4 cellular contexts compared by ENCODE assay signal in the genomic region with DNA sequence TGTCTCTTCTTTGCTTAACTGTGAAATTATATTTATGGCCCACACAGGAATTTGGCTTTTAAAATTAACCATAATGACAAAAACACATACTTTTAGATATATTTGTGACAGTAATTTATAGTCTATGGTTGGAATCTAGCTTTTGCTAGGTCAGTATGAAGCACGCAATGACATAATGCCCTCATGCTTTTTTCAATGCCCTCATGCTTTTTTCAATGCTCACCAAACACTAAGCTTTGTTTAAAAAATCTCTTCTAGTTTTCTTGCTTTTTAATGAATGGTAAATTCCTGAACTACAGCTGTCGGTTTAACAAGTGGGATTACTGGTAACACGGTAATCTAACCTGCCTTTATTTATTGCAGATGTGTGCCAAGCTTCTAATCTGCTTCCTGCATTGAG. TPM values are rescaled to one million over a fixed set of nuclear protein-coding genes. Genes with fewer than 3 reads are reported as not detected.
"Had no signal": no experiment of that assay in that cellular context is flagged by ENCODE, and none has a peak within 500 bp of the region (broad histone marks: within the 10 kb centered on the region; RNA-seq: fewer than 3 reads in every experiment).

No MANE protein-coding gene starts in this region.

- H3K4me3 ChIP-seq: GM12878 had no signal

- DNase-seq: GDM1, GF-D8 had no signal

- ATAC-seq: GM12878 had no signal

RNA-seq across cellular contexts. Expression of gene CCN6, which starts 12.7 kb away (rescaled TPM):
- total RNA-seq: G401, GM12878 had no signal
